Comparison of ENCODE assay signal across 14 cellular contexts in genomic region chr19:3881272-3882040, GRCh38. TPM values are rescaled to one million over a fixed set of nuclear protein-coding genes. Genes with fewer than 3 reads are reported as not detected.
DNase-seq lines count a peak whose midpoint lies in the region; ATAC-seq and TF ChIP-seq lines count a peak whose summit lies in the region.
"Had no signal": no experiment of that assay in that cellular context is flagged by ENCODE, and none has a peak within 500 bp of the region (broad histone marks: within the 10 kb centered on the region; RNA-seq: fewer than 3 reads in every experiment).

No MANE protein-coding gene starts in this region.

- H3K4me3 ChIP-seq in BLaER1 treated with 17β-estradiol and CSF1 and Interleukin-3, amounts not matched to agents 10 nM and 100 nM: no peak overlapping the region
- H3K4me3 ChIP-seq in HUES6 (ENCODE audit: low read depth, low read length): peak overlapping the region; percentile 72
- H3K4me3 ChIP-seq: hepatocyte, mucosa of descending colon, PC-9, upper lobe of right lung had no signal

- H3K27me3 ChIP-seq in BLaER1 treated with 17β-estradiol and CSF1 and Interleukin-3, amounts not matched to agents 10 nM and 100 nM: peaks cover 25 to 45% (median 33%) of the 10 kb centered on the region in 11 experiments
- peaks cover 23% of the 10 kb centered on the region for H3K27me3 ChIP-seq in HUES6 (ENCODE audit: control insufficient read depth, insufficient read depth, low read length)

- DNase-seq in iPS-NIHi11 (ENCODE audit: low spot score) (peak; percentile 65), mesenteric fat pad (ENCODE audit: low spot score) (no peak)
- no peak for DNase-seq in activated CD4-positive, alpha-beta T cell treated with anti-CD3 and anti-CD28 coated beads for 1 hour
- DNase-seq: activated T-cell treated with anti-CD3 and anti-CD28 coated beads for 4 hours, mucosa of descending colon, PC-9, upper lobe of right lung had no signal

- H4K20me1 ChIP-seq in BLaER1 treated with 17β-estradiol and CSF1 and Interleukin-3, amounts not matched to agents 10 nM and 100 nM: peaks cover 0 to 14% (median 0%) of the 10 kb centered on the region in 11 experiments; a peak in 6 of 22 replicates

- no peaks in the 10 kb centered on the region for H3K36me3 ChIP-seq in BLaER1 treated with 17β-estradiol and CSF1 and Interleukin-3, amounts not matched to agents 10 nM and 100 nM
- no peaks in the 10 kb centered on the region for H3K36me3 ChIP-seq in HUES6 (ENCODE audit: control insufficient read depth, insufficient read depth, low read length)
- H3K36me3 ChIP-seq: upper lobe of right lung had no signal

- no peaks in the 10 kb centered on the region for H3K9me3 ChIP-seq in BLaER1 treated with 17β-estradiol and CSF1 and Interleukin-3, amounts not matched to agents 10 nM and 100 nM (replicated peaks in 1 of 11)
- H3K9me3 ChIP-seq in HUES6 (ENCODE audit: control insufficient read depth, insufficient read depth, low read depth, low read length): no peaks in the 10 kb centered on the region
- H3K9me3 ChIP-seq: mucosa of descending colon, upper lobe of right lung had no signal

- H3K27ac ChIP-seq in BLaER1 treated with 17β-estradiol and CSF1 and Interleukin-3, amounts not matched to agents 10 nM and 100 nM: no peak overlapping the region
- H3K27ac ChIP-seq in HUES6 (ENCODE audit: low read depth, low read length): no peak overlapping the region
- H3K27ac ChIP-seq: C4-2B, hepatocyte, PC-9, upper lobe of right lung had no signal

- ATAC-seq in SK-N-SH treated with all-trans-retinoic acid at 6 μM for 48 hours: peak; percentile 50
- no peak for ATAC-seq in activated CD4-positive, CD25-positive, alpha-beta regulatory T cell treated with anti-CD3 and anti-CD28 coated beads, Interleukin-2, amount 50 U/mL, for 24 hours
- no peak for ATAC-seq in HG02610 (IDR thresholded peaks at IDR 0.05; ENCODE audit: unreplicated experiment)
- ATAC-seq: mucosa of descending colon, upper lobe of right lung had no signal

- peak overlapping the region; percentile 33 to 74 (median 58); a peak in 21 of 22 replicates for H3K4me2 ChIP-seq in BLaER1 treated with 17β-estradiol and CSF1 and Interleukin-3, amounts not matched to agents 10 nM and 100 nM
- H3K4me2 ChIP-seq: hepatocyte, PC-9 had no signal

- H3K4me1 ChIP-seq in BLaER1 treated with 17β-estradiol and CSF1 and Interleukin-3, amounts not matched to agents 10 nM and 100 nM: peaks cover 5 to 7% (median 6%) of the 10 kb centered on the region in 10 experiments; a peak in 15 of 20 replicates
- 0 out of 2 replicates have a peak, but pooled peaks cover 3% of the 10 kb centered on the region for H3K4me1 ChIP-seq in HUES6 (ENCODE audit: control insufficient read depth, insufficient read depth, low read length)
- H3K4me1 ChIP-seq: upper lobe of right lung had no signal

- no peak overlapping the region for H3K9ac ChIP-seq in BLaER1 treated with 17β-estradiol and CSF1 and Interleukin-3, amounts not matched to agents 10 nM and 100 nM
- H3K9ac ChIP-seq in HUES6 (ENCODE audit: low read length): peak overlapping the region; percentile 63

TF ChIP-seq in SK-N-SH treated with all-trans-retinoic acid at 6 μM for 48 hours, 23 proteins besides CTCF, POLR2A, EP300 and RAD21:
- TF ChIP-seq ZFP3 (CRISPR knock-in tag; IDR thresholded peaks at IDR 0.05) (no peak), PPARA (CRISPR knock-in tag; IDR thresholded peaks at IDR 0.05; ENCODE audit: borderline replicate concordance) (no peak), ESRRG (CRISPR knock-in tag; IDR thresholded peaks at IDR 0.05) (no peak), CREB5 (CRISPR knock-in tag; IDR thresholded peaks at IDR 0.05; ENCODE audit: low read depth) (no peak), GLIS3 (CRISPR knock-in tag; IDR thresholded peaks at IDR 0.05) (no peak), ZNF8 (CRISPR knock-in tag; IDR thresholded peaks at IDR 0.05) (no peak), BACH2 (CRISPR knock-in tag; IDR thresholded peaks at IDR 0.05; ENCODE audit: borderline replicate concordance) (no peak), OSR1 (CRISPR knock-in tag; IDR thresholded peaks at IDR 0.05) (no peak), TCF4 (CRISPR knock-in tag; IDR thresholded peaks at IDR 0.05; ENCODE audit: borderline replicate concordance) (no peak), ZNF565 (CRISPR knock-in tag; conservative IDR thresholded peaks at IDR 0.05; ENCODE audit: low read depth) (no peak), SNAI2 (CRISPR knock-in tag; IDR thresholded peaks at IDR 0.05) (no peak), ISL1 (CRISPR knock-in tag; IDR thresholded peaks at IDR 0.05) (no peak)
- TF ChIP-seq, protein P1, sequence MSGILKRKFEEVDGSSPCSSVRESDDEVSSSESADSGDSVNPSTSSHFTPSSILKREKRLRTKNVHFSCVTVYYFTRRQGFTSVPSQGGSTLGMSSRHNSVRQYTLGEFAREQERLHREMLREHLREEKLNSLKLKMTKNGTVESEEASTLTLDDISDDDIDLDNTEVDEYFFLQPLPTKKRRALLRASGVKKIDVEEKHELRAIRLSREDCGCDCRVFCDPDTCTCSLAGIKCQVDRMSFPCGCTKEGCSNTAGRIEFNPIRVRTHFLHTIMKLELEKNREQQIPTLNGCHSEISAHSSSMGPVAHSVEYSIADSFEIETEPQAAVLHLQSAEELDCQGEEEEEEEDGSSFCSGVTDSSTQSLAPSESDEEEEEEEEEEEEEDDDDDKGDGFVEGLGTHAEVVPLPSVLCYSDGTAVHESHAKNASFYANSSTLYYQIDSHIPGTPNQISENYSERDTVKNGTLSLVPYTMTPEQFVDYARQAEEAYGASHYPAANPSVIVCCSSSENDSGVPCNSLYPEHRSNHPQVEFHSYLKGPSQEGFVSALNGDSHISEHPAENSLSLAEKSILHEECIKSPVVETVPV (CRISPR knock-in tag; IDR thresholded peaks at IDR 0.05): no peak
- TF ChIP-seq, protein P2, sequence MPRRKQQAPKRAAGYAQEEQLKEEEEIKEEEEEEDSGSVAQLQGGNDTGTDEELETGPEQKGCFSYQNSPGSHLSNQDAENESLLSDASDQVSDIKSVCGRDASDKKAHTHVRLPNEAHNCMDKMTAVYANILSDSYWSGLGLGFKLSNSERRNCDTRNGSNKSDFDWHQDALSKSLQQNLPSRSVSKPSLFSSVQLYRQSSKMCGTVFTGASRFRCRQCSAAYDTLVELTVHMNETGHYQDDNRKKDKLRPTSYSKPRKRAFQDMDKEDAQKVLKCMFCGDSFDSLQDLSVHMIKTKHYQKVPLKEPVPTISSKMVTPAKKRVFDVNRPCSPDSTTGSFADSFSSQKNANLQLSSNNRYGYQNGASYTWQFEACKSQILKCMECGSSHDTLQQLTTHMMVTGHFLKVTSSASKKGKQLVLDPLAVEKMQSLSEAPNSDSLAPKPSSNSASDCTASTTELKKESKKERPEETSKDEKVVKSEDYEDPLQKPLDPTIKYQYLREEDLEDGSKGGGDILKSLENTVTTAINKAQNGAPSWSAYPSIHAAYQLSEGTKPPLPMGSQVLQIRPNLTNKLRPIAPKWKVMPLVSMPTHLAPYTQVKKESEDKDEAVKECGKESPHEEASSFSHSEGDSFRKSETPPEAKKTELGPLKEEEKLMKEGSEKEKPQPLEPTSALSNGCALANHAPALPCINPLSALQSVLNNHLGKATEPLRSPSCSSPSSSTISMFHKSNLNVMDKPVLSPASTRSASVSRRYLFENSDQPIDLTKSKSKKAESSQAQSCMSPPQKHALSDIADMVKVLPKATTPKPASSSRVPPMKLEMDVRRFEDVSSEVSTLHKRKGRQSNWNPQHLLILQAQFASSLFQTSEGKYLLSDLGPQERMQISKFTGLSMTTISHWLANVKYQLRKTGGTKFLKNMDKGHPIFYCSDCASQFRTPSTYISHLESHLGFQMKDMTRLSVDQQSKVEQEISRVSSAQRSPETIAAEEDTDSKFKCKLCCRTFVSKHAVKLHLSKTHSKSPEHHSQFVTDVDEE (CRISPR knock-in tag; IDR thresholded peaks at IDR 0.05): no peak

RNA-seq across cellular contexts. Expression of gene ATCAY, which starts 1.0 kb away (rescaled TPM):
- total RNA-seq in mesenteric fat pad: not detected
- total RNA-seq: PC-9, upper lobe of right lung had no signal

RNA-seq across cellular contexts. Expression of gene ZFR2, which starts 12.6 kb away (rescaled TPM):
- total RNA-seq in mesenteric fat pad: not detected
- total RNA-seq: PC-9 had no signal

RNA-seq across cellular contexts. Expression of gene NMRK2, which starts 51.4 kb away (rescaled TPM):
- not detected for total RNA-seq in mesenteric fat pad
- total RNA-seq: hepatocyte, PC-9 had no signal
